ENCODE assay signal across 1 cellular context in genomic region chr19:43532962-43533545, GRCh38.
TF ChIP-seq lines count a peak whose summit lies in the region.

Gene ZNF575, plus strand, starts transcription at chr19:43533188. Its CDS starts 1,235 bp downstream, at chr19:43534423.

TF ChIP-seq in GM12878, 131 proteins besides CTCF, POLR2A, EP300 and RAD21 (continued from another document and continues in another):
- TF ChIP-seq NR2C2 (IDR thresholded peaks at IDR 0.05; ENCODE audit: borderline replicate concordance, control insufficient read depth, insufficient read length, low read depth) (no peak), IRF3 (IDR thresholded peaks at IDR 0.05) (no peak), SKIL (IDR thresholded peaks at IDR 0.05; ENCODE audit: low read depth, poor library complexity, severe bottlenecking) (peak; percentile 19), HSF1 (IDR thresholded peaks at IDR 0.05; ENCODE audit: low read depth, low read length) (no peak), ASH2L (IDR thresholded peaks at IDR 0.05; ENCODE audit: borderline replicate concordance, low read depth) (0 out of 2 replicates have a peak, but pooled peaks have one; percentile 20), ZNF687 (IDR thresholded peaks at IDR 0.05) (peak; percentile 70), RCOR1 (conservative IDR thresholded peaks at IDR 0.05; ENCODE audit: low read depth, low read length) (no peak), E2F4 (IDR thresholded peaks at IDR 0.05; ENCODE audit: low read depth, low read length) (no peak), SREBF1 (IDR thresholded peaks at IDR 0.05; ENCODE audit: low read length) (no peak), STAT1 (conservative IDR thresholded peaks at IDR 0.05) (0 out of 2 replicates have a peak, but pooled peaks have one; percentile 71), SP1 (IDR thresholded peaks at IDR 0.05; ENCODE audit: low read depth, low read length) (no peak), EZH2 (IDR thresholded peaks at IDR 0.05; ENCODE audit: borderline replicate concordance, control insufficient read depth, low read depth, low read length) (no peak), ZZZ3 (IDR thresholded peaks at IDR 0.05; ENCODE audit: control insufficient read depth, insufficient read length, low read depth) (no peak), NRF1 (conservative IDR thresholded peaks at IDR 0.05; ENCODE audit: low read depth, low read length) (peak; percentile 65), BHLHE40 (IDR thresholded peaks at IDR 0.05; ENCODE audit: borderline replicate concordance in 1 of 2, low read depth in 2 of 2, low read length in 1 of 2) (peak; percentile 30 to 49; a peak in 1 of 4 replicates), DPF2 (IDR thresholded peaks at IDR 0.05) (0 out of 2 replicates have a peak, but pooled peaks have one; percentile 60), ZNF207 (IDR thresholded peaks at IDR 0.05; ENCODE audit: borderline replicate concordance) (peak; percentile 76; the same call in 1 of the 2 replicates), POU2F2 (IDR thresholded peaks at IDR 0.05; ENCODE audit: borderline replicate concordance, low read depth, low read length) (peak; percentile 29; the same call in 1 of the 3 replicates), PML (IDR thresholded peaks at IDR 0.05; ENCODE audit: low read length) (peak; percentile 79; the same call in 1 of the 2 replicates), TARDBP (IDR thresholded peaks at IDR 0.05; ENCODE audit: borderline replicate concordance) (0 out of 2 replicates have a peak, but pooled peaks have one; percentile 30), NFIC (IDR thresholded peaks at IDR 0.05; ENCODE audit: low read depth, low read length) (no peak), TCF7 (IDR thresholded peaks at IDR 0.05; ENCODE audit: borderline replicate concordance) (no peak), ZBTB40 (IDR thresholded peaks at IDR 0.05; ENCODE audit: borderline replicate concordance) (no peak), YY1 (IDR thresholded peaks at IDR 0.05; ENCODE audit: low read depth, low read length) (peak; percentile 61), PBX3 (IDR thresholded peaks at IDR 0.05; ENCODE audit: insufficient replicate concordance, low read depth, low read length) (no peak), NKRF (conservative IDR thresholded peaks at IDR 0.05) (peak; percentile 52; the same call in 1 of the 2 replicates), NR2C1 (IDR thresholded peaks at IDR 0.05) (peak; percentile 2; the same call in 1 of the 2 replicates), MLLT1 (IDR thresholded peaks at IDR 0.05) (peak; percentile 76), MEF2B (IDR thresholded peaks at IDR 0.05; ENCODE audit: partially characterized antibody, poor library complexity, severe bottlenecking) (peak; percentile 14), ZNF622 (IDR thresholded peaks at IDR 0.05) (no peak), TAF1 (IDR thresholded peaks at IDR 0.05; ENCODE audit: borderline replicate concordance, low read depth, low read length) (no peak), MXI1 (IDR thresholded peaks at IDR 0.05; ENCODE audit: low read depth, low read length) (peak; percentile 65; the same call in 1 of the 2 replicates), SRF (IDR thresholded peaks at IDR 0.05; ENCODE audit: low read depth in 2 of 2, low read length in 2 of 2) (no peak)
